Comparison of ENCODE assay signal across 18 cellular contexts in genomic region chr9:93209576-93210323, GRCh38. TPM values are rescaled to one million over a fixed set of nuclear protein-coding genes. Genes with fewer than 3 reads are reported as not detected.
"Had no signal": no experiment of that assay in that cellular context is flagged by ENCODE, and none has a peak within 500 bp of the region (broad histone marks: within the 10 kb centered on the region; RNA-seq: fewer than 3 reads in every experiment).

No MANE protein-coding gene starts in this region.

- ATAC-seq: naive thymus-derived CD8-positive, alpha-beta T cell had no signal

- H3K9me3 ChIP-seq: tibial artery had no signal

- FAIRE-seq: bronchial epithelial cell had no signal

- H3K27me3 ChIP-seq: tibial artery had no signal

- DNase-seq: activated CD4-positive, alpha-beta T cell treated with anti-CD3 and anti-CD28 coated beads for 4 hours; activated CD8-positive, alpha-beta memory T cell treated with anti-CD3 and anti-CD28 coated beads, Interleukin-2, amount 50 U/mL, for 4 hours; activated CD8-positive, alpha-beta T cell treated with anti-CD3 and anti-CD28 coated beads for 36 hours; activated naive CD8-positive, alpha-beta T cell treated with anti-CD3 and anti-CD28 coated beads, Interleukin-2, amount 10 ng/mL, durations not matched to agents 7 days and 5 days; activated T-cell treated with anti-CD3 and anti-CD28 coated beads, Interleukin-2, amount 50 U/mL, for 72 hours; anterior cingulate cortex; effector CD8-positive, alpha-beta T cell; hippocampal formation; kidney glomerular epithelial cell; nucleus accumbens; stimulated activated CD4-positive, alpha-beta T cell treated with anti-CD3 and anti-CD28 coated beads, Interleukin-4, amount 100 ng/mL, for 4 hours; T-helper 9 cell; tibial artery had no signal

- H3K4me3 ChIP-seq: coronary artery, tibial artery had no signal

- H3K36me3 ChIP-seq: tibial artery had no signal

- H3K27ac ChIP-seq: coronary artery, tibial artery had no signal

RNA-seq across cellular contexts. Expression of gene WNK2, which starts 25.8 kb away (rescaled TPM):
- total RNA-seq: fibroblast of lung, lung microvascular endothelial cell had no signal
- polyA plus RNA-seq: fibroblast of lung; naive thymus-derived CD8-positive, alpha-beta T cell had no signal
